In genomic region chr5:143446535-143447226, GRCh38 we compare ENCODE assay signal across 22 cellular contexts. TPM values are rescaled to one million over a fixed set of nuclear protein-coding genes. Genes with fewer than 3 reads are reported as not detected.
DNase-seq lines count a peak whose midpoint lies in the region; ATAC-seq, FAIRE-seq and TF ChIP-seq lines count a peak whose summit lies in the region.
"Had no signal": no experiment of that assay in that cellular context is flagged by ENCODE, and none has a peak within 500 bp of the region (broad histone marks: within the 10 kb centered on the region; RNA-seq: fewer than 3 reads in every experiment).

No MANE protein-coding gene starts in this region.

- H3K27ac Mint-ChIP-seq in CD4-positive, alpha-beta T cell: peak overlapping the region; percentile 18
- H3K27ac Mint-ChIP-seq: activated CD4-positive, alpha-beta T cell treated with anti-CD3 and anti-CD28 coated beads, Interleukin-2, amount 10 ng/mL, durations not matched to agents 24 days and 14 days had no signal

- H3K4me3 Mint-ChIP-seq in CD4-positive, alpha-beta T cell: no peak overlapping the region
- H3K4me3 Mint-ChIP-seq: activated CD4-positive, alpha-beta T cell treated with anti-CD3 and anti-CD28 coated beads, Interleukin-2, amount 10 ng/mL, durations not matched to agents 24 days and 14 days; neural crest cell had no signal

- TF ChIP-seq POLR2A in GM12878 (IDR thresholded peaks at IDR 0.05; ENCODE audit: low read depth, low read length) (no peak), body of pancreas (IDR thresholded peaks at IDR 0.05) (no peak)

- no peak overlapping the region; the same call in 1 of the 2 replicates for H3K4me2 ChIP-seq in GM12878 (ENCODE audit: control insufficient read depth, insufficient read depth)
- H3K4me2 ChIP-seq: BLaER1 had no signal

- SMC1A ChIA-PET in GM12878 (lab: Charles Lee; ENCODE audit: uncharacterized antibody, unreplicated experiment): interaction anchor here (0.6 to 2.4 kb wide), 20 partner anchors 10 to 523 kb away, joined by 3 to 11 read pairs (median 3); no protein-coding TSS in a partner anchor

- H3K36me3 ChIP-seq in GM12878 (ENCODE audit: control insufficient read depth in 2 of 2, insufficient read depth in 2 of 2, low read length in 1 of 2) (no peaks in the 10 kb centered on the region), body of pancreas (replicated peaks in 1 of 2; ENCODE audit: insufficient read depth in 1 of 2, low read depth in 2 of 2) (no peaks in the 10 kb centered on the region)
- H3K36me3 ChIP-seq: BLaER1, esophagus muscularis mucosa, thoracic aorta had no signal

- ATAC-seq in CD4-positive, alpha-beta T cell (ENCODE audit: poor library complexity): peak; percentile 71
- ATAC-seq in HG03432 (IDR thresholded peaks at IDR 0.05; ENCODE audit: unreplicated experiment) (peak; percentile 51), GM12878 (peak; percentile 87), HG03378 (IDR thresholded peaks at IDR 0.05; ENCODE audit: unreplicated experiment) (no peak), body of pancreas (no peak)
- ATAC-seq: K562 had no signal

- H3K27me3 ChIP-seq in CD4-positive, alpha-beta T cell (ENCODE audit: control insufficient read depth, insufficient read depth, low read length): no peaks in the 10 kb centered on the region
- no peaks in the 10 kb centered on the region for H3K27me3 ChIP-seq in GM12878 (replicated peaks in 1 of 2; ENCODE audit: control insufficient read depth in 2 of 2, insufficient read depth in 2 of 2, low read length in 1 of 2)
- no peaks in the 10 kb centered on the region for H3K27me3 ChIP-seq in body of pancreas
- H3K27me3 ChIP-seq: BLaER1, esophagus muscularis mucosa had no signal

- no peak for TF ChIP-seq EP300 in GM12878 (IDR thresholded peaks at IDR 0.05; ENCODE audit: borderline replicate concordance in 1 of 2, control insufficient read depth in 1 of 2, low read depth in 2 of 2, low read length in 2 of 2)

- TF ChIP-seq RAD21 in GM12878 (IDR thresholded peaks at IDR 0.05; ENCODE audit: insufficient read depth, low read depth, low read length): no peak

- no peaks in the 10 kb centered on the region for H3K4me1 ChIP-seq in GM12878 (ENCODE audit: control insufficient read depth, insufficient read depth, low read length)
- H3K4me1 ChIP-seq in body of pancreas: no peaks in the 10 kb centered on the region
- H3K4me1 ChIP-seq: BLaER1, esophagus muscularis mucosa had no signal

- DNase-seq in CD4-positive, alpha-beta T cell: no peak
- peak; percentile 25 for DNase-seq in GM12865 (ENCODE audit: low read depth)
- no peak for DNase-seq in GM12878 (ENCODE audit: low read depth, low spot score)
- no peak for DNase-seq in COLO668 (lab: John Stamatoyannopoulos, UW; ENCODE audit: unreplicated experiment)
- no peak for DNase-seq in body of pancreas
- DNase-seq: activated CD4-positive, alpha-beta T cell treated with anti-CD3 and anti-CD28 coated beads, Interleukin-2, amount 10 ng/mL, durations not matched to agents 24 days and 14 days; activated gamma-delta T cell; DMS79 treated with DMSO at 0.1 percent for 48 hours; glutamatergic neuron; HCEC 1CT; NCI-H1105 treated with DMSO at 0.1 percent for 48 hours; retina; Right ventricle myocardium superior; stimulated activated CD4-positive, alpha-beta T cell treated with anti-CD3 and anti-CD28 coated beads, Interleukin-2, amount 100 ng/mL, for 24 hours had no signal

- H3K9ac ChIP-seq in GM12878 (ENCODE audit: control insufficient read depth, insufficient read depth, low read length): no peak overlapping the region
- H3K9ac ChIP-seq: BLaER1 had no signal

- BruUV-seq in GM12878 (replicated peaks; lab: Mats Ljungman, UMichigan): no TSS peak

- 0% methylated on average over 1 of the region's 1 CpG for WGBS in GM12878 (ENCODE audit: insufficient coverage, insufficient replicate concordance, low lambda C conversion rate, missing lambda C conversion rate)
- WGBS in body of pancreas, 2 donors: 61 to 62% methylated on average over 1 of the region's 1 CpG

- H3K4me1 Mint-ChIP-seq in CD4-positive, alpha-beta T cell (ENCODE audit: low read depth): peaks cover 12% of the 10 kb centered on the region

- RAD21 ChIA-PET in GM12878 (lab: Charles Lee; ENCODE audit: unreplicated experiment): interaction anchor here (0.6 to 3.6 kb wide), 8 partner anchors 13 to 1621 kb away, joined by 3 to 19 read pairs (median 4); no protein-coding TSS in a partner anchor

- FAIRE-seq in GM12878 (lab: Jason Lieb, UNC): no peak
- FAIRE-seq: K562 had no signal

- intact Hi-C loops in CD4-positive, alpha-beta T cell (cut with DNase I, micrococcal nuclease): no loop called here
- intact Hi-C loops in GM12878 (cut with micrococcal nuclease; ENCODE audit: unreplicated experiment): no loop called here
- intact Hi-C loops in body of pancreas (cut with DNase I): no loop called here

- no peaks in the 10 kb centered on the region for H3K79me2 ChIP-seq in GM12878 (ENCODE audit: control insufficient read depth, insufficient read depth, low read length)

- H2AFZ ChIP-seq in GM12878 (ENCODE audit: control insufficient read depth, low read depth, low read length): peak overlapping the region; percentile 4; the same call in 1 of the 2 replicates

- H3K27me3 Mint-ChIP-seq in CD4-positive, alpha-beta T cell: no peaks in the 10 kb centered on the region
- H3K27me3 Mint-ChIP-seq: activated CD4-positive, alpha-beta T cell treated with anti-CD3 and anti-CD28 coated beads, Interleukin-2, amount 10 ng/mL, durations not matched to agents 24 days and 14 days had no signal

- no peak for TF ChIP-seq CTCF in CD4-positive, alpha-beta T cell (IDR thresholded peaks at IDR 0.05)
- TF ChIP-seq CTCF in GM12865 (IDR thresholded peaks at IDR 0.05; ENCODE audit: insufficient read depth, low read depth, low read length, missing control alignments): no peak
- TF ChIP-seq CTCF in GM12878 (IDR thresholded peaks at IDR 0.05 in 2 of 3, conservative IDR thresholded peaks at IDR 0.05 in 1 of 3; ENCODE audit: control insufficient read depth in 2 of 3, extremely low read depth in 1 of 3, insufficient read depth in 1 of 3, low read depth in 3 of 3, low read length in 3 of 3): no peak
- no peak for TF ChIP-seq CTCF in body of pancreas (IDR thresholded peaks at IDR 0.05)

- H3K27ac ChIP-seq in CD4-positive, alpha-beta T cell (ENCODE audit: low read depth, low read length): no peak overlapping the region
- H3K27ac ChIP-seq in GM12878 (ENCODE audit: control insufficient read depth, insufficient read depth): no peak overlapping the region
- H3K27ac ChIP-seq in body of pancreas: no peak overlapping the region
- H3K27ac ChIP-seq: BLaER1, esophagus muscularis mucosa, thoracic aorta had no signal

- no peaks in the 10 kb centered on the region for H3K36me3 Mint-ChIP-seq in CD4-positive, alpha-beta T cell (ENCODE audit: low read depth)

- POLR2A ChIA-PET in CD4-positive, alpha-beta T cell (lab: Charles Lee): interaction anchor here (0.6 to 2.3 kb wide), 4 partner anchors 11 to 152 kb away, joined by 3 to 9 read pairs (median 4); no protein-coding TSS in a partner anchor
- POLR2A ChIA-PET in GM12878 (lab: Charles Lee): interaction anchor here (0.6 to 1.9 kb wide), 10 partner anchors 12 to 488 kb away, joined by 3 to 27 read pairs (median 4); no protein-coding TSS in a partner anchor

- CTCF ChIA-PET in CD4-positive, alpha-beta T cell (lab: Charles Lee): interaction anchor here (0.6 to 1.3 kb wide), 3 partner anchors 11 to 34 kb away, joined by 3 read pairs; no protein-coding TSS in a partner anchor
- CTCF ChIA-PET in GM12878 (lab: Yijun Ruan, JAX): interaction anchor here (0.6 to 1.2 kb wide), 5 partner anchors 10 to 259 kb away, joined by 3 to 9 read pairs (median 3); no protein-coding TSS in a partner anchor

- H3K9me3 ChIP-seq in CD4-positive, alpha-beta T cell (ENCODE audit: control insufficient read depth, low read length): no peaks in the 10 kb centered on the region
- H3K9me3 ChIP-seq in GM12878 (replicated peaks; ENCODE audit: control insufficient read depth, insufficient read depth, low read length): no peaks in the 10 kb centered on the region; the same call in 2 of the 3 replicates
- no peaks in the 10 kb centered on the region for H3K9me3 ChIP-seq in body of pancreas
- H3K9me3 ChIP-seq: BLaER1, esophagus muscularis mucosa, thoracic aorta had no signal

- in situ Hi-C loops in GM12878 (cut with MboI): no loop called here

- no peaks in the 10 kb centered on the region for H4K20me1 ChIP-seq in GM12878 (ENCODE audit: control insufficient read depth, insufficient read depth)
- H4K20me1 ChIP-seq: BLaER1 had no signal

- H3K9me3 Mint-ChIP-seq in CD4-positive, alpha-beta T cell: no peaks in the 10 kb centered on the region
- H3K9me3 Mint-ChIP-seq: neural crest cell had no signal

- no peak overlapping the region for H3K4me3 ChIP-seq in GM12865 (ENCODE audit: low read depth, low read length)
- H3K4me3 ChIP-seq in GM12878: no peak overlapping the region
- no peak overlapping the region for H3K4me3 ChIP-seq in body of pancreas
- H3K4me3 ChIP-seq: BLaER1, esophagus muscularis mucosa, K562, lung, thoracic aorta had no signal

TF ChIP-seq in GM12878, 131 proteins besides CTCF, POLR2A, EP300 and RAD21 (continues in another document):
- TF ChIP-seq MAX (IDR thresholded peaks at IDR 0.05; ENCODE audit: low read depth, low read length) (no peak), SMAD1 (IDR thresholded peaks at IDR 0.05; ENCODE audit: low read depth, partially characterized antibody) (no peak), NBN (IDR thresholded peaks at IDR 0.05) (no peak)

RNA-seq across cellular contexts. Expression of gene NR3C1, which starts 43.2 kb away (rescaled TPM):
- 100 to 1,000 TPM; 168 to 191 TPM for total RNA-seq in CD4-positive, alpha-beta T cell
- 658 and 663 TPM in 2 replicates for total RNA-seq in GM12878 (2013; cell fraction: nucleolus; rRNA removed)
- total RNA-seq in GM12878 (2014; rRNA removed) (79.9 and 108 TPM in 2 replicates), GM12878 (2014; rRNA removed; fragmentation: Illumina TruSeq; extraction: Trizol) (104 and 114 TPM in 2 replicates), GM12878 (2021) (124 and 134 TPM in 2 replicates), body of pancreas (10 to 100 TPM; 18.5 to 25.2 TPM)
- 38.5 TPM for polyA plus RNA-seq in GM12878 (2011; ENCODE audit: low read depth)
- polyA plus RNA-seq in GM12878 (2011; rRNA removed) (141 and 181 TPM in 2 replicates), GM12878 (2014; fragmentation: Illumina TruSeq; extraction: Trizol) (83.7 and 104 TPM in 2 replicates), GM12878 (2014; fragmentation: Nextera tagmentation; extraction: Ambion mirVana) (100 to 1,000 TPM in 1 of 2 experiments, 10 to 100 TPM in 1; 89.0 to 119 TPM), GM12878 (2014; rRNA removed) (37.2 and 49.7 TPM in 2 replicates), GM12878 (2016; fragmentation: Nextera tagmentation; extraction: Ambion mirVana) (100 to 1,000 TPM; 114 to 123 TPM)
- polyA plus RNA-seq in GM12878 (2011; cell fraction: cytosol; rRNA removed): 63.4 and 85.5 TPM in 2 replicates
- polyA plus RNA-seq in GM12878 (2011; cell fraction: nucleus; rRNA removed): 55.0 and 75.3 TPM in 2 replicates
- polyA plus RNA-seq in GM12878 (2012): 41.4 and 59.0 TPM in 2 replicates
- 252 and 261 TPM in 2 replicates for polyA minus RNA-seq in GM12878 (2011; rRNA and poly(A)+ RNA removed)
- polyA minus RNA-seq in GM12878 (2011; cell fraction: cytosol; rRNA and poly(A)+ RNA removed): 80.9 and 85.6 TPM in 2 replicates
- polyA minus RNA-seq in GM12878 (2011; cell fraction: nucleus; rRNA and poly(A)+ RNA removed): 189 and 197 TPM in 2 replicates

Comparison
In these comparisons a context has a peak if more than half of its experiments do, and no peak if none do; other contexts are left out.
1. ATAC-seq: peak in CD4-positive, alpha-beta T cell (single experiment), HG03432 (single experiment) and GM12878 (single experiment); none in HG03378 (single experiment) and body of pancreas (single experiment).